In the genomic region with DNA sequence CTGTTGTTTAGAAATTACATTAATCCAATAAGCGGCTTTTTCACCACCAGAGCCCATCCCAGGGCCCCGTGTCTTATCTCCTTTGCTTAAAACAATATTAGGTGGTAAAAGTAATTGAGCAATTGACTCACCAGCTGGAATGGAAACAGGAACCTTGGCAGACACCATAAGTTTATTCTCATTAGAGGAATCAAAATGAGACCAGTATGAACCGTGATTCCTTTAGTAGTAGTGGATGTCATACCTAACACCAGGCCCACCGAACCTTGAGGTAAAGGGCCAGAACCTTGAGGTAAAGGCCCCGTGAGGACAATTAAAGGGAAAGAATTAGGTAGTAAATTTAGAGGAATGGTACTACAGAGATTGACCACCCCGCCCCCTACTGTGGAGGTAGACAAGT, we compare ENCODE assay signal across 17 cellular contexts.
"Had no signal": no experiment of that assay in that cellular context is flagged by ENCODE, and none has a peak within 500 bp of the region (broad histone marks: within the 10 kb centered on the region; RNA-seq: fewer than 3 reads in every experiment).

No MANE protein-coding gene starts in this region.

- DNase-seq: dermis blood vessel endothelial cell; esophagus squamous epithelium; foreskin fibroblast; immature natural killer cell; left ventricle myocardium inferior; lower lobe of right lung; natural killer cell; nucleus accumbens; pancreas; psoas muscle; retina; stimulated activated CD4-positive, alpha-beta T cell treated with anti-CD3 and anti-CD28 coated beads, Interleukin-1b, Interleukin-23, amount 100 ng/mL, for 48 hours; stimulated activated CD4-positive, alpha-beta T cell treated with anti-CD3 and anti-CD28 coated beads, Interleukin-4, amount 100 ng/mL, for 24 hours; tibial artery; uterus had no signal

- ATAC-seq: gastroesophageal sphincter; lower lobe of right lung; natural killer cell; pancreas; psoas muscle; stimulated activated memory B cell treated with anti-CD40 and anti-IgM and Interleukin-4, amounts not matched to agents 10 μg/mL and 1 μg/mL and 100 μg/mL, for 72 hours had no signal
